Comparison of ENCODE assay signal across 13 cellular contexts in genomic region chr5:154055225-154055624, GRCh38.
"Had no signal": no experiment of that assay in that cellular context is flagged by ENCODE, and none has a peak within 500 bp of the region (broad histone marks: within the 10 kb centered on the region; RNA-seq: fewer than 3 reads in every experiment).

No MANE protein-coding gene starts in this region.

- H3K9me3 ChIP-seq: esophagus muscularis mucosa, sigmoid colon, testis had no signal

- FAIRE-seq: astrocyte, endothelial cell of umbilical vein, TTC549 had no signal

- H3K4me3 ChIP-seq: esophagus muscularis mucosa, sigmoid colon, testis had no signal

- DNase-seq: activated CD4-positive, alpha-beta T cell treated with anti-CD3 and anti-CD28 coated beads for 36 hours; activated CD4-positive, alpha-beta T cell treated with anti-CD3 and anti-CD28 coated beads, Interleukin-2, amount 50 U/mL, for 48 hours; activated gamma-delta T cell; effector CD8-positive, alpha-beta T cell; left cardiac atrium; posterior cingulate gyrus; sigmoid colon; stimulated activated CD4-positive, alpha-beta T cell treated with anti-CD3 and anti-CD28 coated beads, Interleukin-4, amount 100 ng/mL, for 24 hours; testis had no signal

- H3K4me1 ChIP-seq: testis had no signal

- H3K27me3 ChIP-seq: esophagus muscularis mucosa, sigmoid colon, testis had no signal

- H3K27ac ChIP-seq: esophagus muscularis mucosa, sigmoid colon, testis had no signal
